12 cellular contexts compared by ENCODE assay signal in the genomic region with DNA sequence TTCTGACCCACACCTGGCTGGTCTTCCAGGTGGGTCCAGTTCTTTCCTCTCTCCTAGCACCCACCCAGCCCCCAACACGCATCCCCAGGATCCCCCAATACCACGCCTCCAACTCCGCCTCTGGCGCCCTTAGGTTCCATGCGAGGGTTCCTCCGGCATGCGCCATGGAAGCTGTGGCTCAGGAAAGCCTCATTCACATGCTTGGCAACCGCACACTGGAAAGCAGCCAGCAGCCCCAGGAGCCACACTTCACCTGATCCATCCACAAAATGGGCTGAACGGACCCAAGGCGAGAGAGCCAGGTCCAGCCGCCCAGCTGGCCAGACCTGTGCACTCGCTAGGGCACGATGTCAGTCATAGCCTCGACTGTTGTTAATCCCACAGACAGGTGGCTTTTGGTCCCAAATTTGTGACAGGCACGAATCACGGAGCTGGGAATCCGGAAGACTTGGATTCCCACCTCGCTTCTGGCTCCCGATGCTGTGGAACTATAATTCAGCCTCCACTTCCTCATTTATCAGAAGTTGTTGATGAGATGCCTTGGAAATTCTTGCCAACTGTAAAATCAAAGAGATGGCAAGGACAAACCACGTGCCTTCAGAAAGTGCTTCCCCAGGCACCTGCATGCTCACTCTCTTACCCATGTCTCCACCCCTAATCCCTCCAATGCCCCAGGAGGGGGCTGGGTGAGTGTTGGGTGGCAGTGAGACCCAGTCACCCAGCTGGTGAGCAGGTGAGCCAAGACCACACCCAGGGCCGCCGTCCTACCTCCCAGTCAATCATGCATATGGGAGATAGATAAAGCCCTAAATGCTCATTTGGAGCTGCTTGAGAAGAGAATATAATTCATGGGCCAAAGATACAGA.
DNase-seq lines count a peak whose midpoint lies in the region; ATAC-seq and TF ChIP-seq lines count a peak whose summit lies in the region.
"Had no signal": no experiment of that assay in that cellular context is flagged by ENCODE, and none has a peak within 500 bp of the region (broad histone marks: within the 10 kb centered on the region; RNA-seq: fewer than 3 reads in every experiment).

No MANE protein-coding gene starts in this region.

- 92% methylated on average over 22 of the region's 22 CpGs for WGBS in liver

- H3K27me3 ChIP-seq in liver (ENCODE audit: control insufficient read depth in 4 of 4, insufficient read depth in 4 of 4, low read length in 3 of 4) = no peaks in the 10 kb centered on the region
- H3K27me3 ChIP-seq in tibial artery = no peaks in the 10 kb centered on the region
- H3K27me3 ChIP-seq: SJCRH30 had no signal

- no peak for ATAC-seq in GM21367 (IDR thresholded peaks at IDR 0.05; ENCODE audit: unreplicated experiment)
- ATAC-seq in GM18511 (IDR thresholded peaks at IDR 0.05; ENCODE audit: unreplicated experiment) = no peak

- H3K36me3 ChIP-seq in liver (ENCODE audit: control insufficient read depth in 4 of 4, insufficient read depth in 3 of 4, low read depth in 1 of 4, low read length in 3 of 4) (no peaks in the 10 kb centered on the region), tibial artery (no peaks in the 10 kb centered on the region)
- H3K36me3 ChIP-seq: SJCRH30 had no signal

- H3K9me3 ChIP-seq in liver (ENCODE audit: control insufficient read depth in 4 of 4, low read length in 3 of 4) (no peaks in the 10 kb centered on the region), tibial artery (peaks cover 0 to 5% (median 0%) of the 10 kb centered on the region in 3 donors)
- H3K9me3 ChIP-seq: SJCRH30 had no signal

- no peak overlapping the region for H3K4me3 ChIP-seq in liver (ENCODE audit: low read depth in 1 of 3, low read length in 3 of 3)
- no peak overlapping the region for H3K4me3 ChIP-seq in tibial artery

- H3K27ac ChIP-seq in liver (ENCODE audit: low read depth in 1 of 2, low read length in 2 of 2) = peak overlapping the region; percentile 35 to 42
- H3K27ac ChIP-seq in tibial artery = peak overlapping the region; percentile 74 to 77

- intact Hi-C loops in tibial artery (cut with DNase I; ENCODE audit: low total_unique reads) = loop anchor here (10.0 kb wide), 1 partner anchor 217 kb away; a partner anchor contains a TSS

- H3K4me1 ChIP-seq in liver (ENCODE audit: control insufficient read depth in 4 of 4, insufficient read depth in 4 of 4, low read length in 3 of 4) (peaks cover 8 to 14% (median 9%) of the 10 kb centered on the region in 4 donors), tibial artery (peaks cover 0 to 36% (median 33%) of the 10 kb centered on the region in 4 donors)

- no peak for TF ChIP-seq RAD21 in liver (IDR thresholded peaks at IDR 0.05)

- no peak for TF ChIP-seq CTCF in liver (IDR thresholded peaks at IDR 0.05; ENCODE audit: low read depth, low read length, missing input control)
- TF ChIP-seq CTCF in tibial artery (IDR thresholded peaks at IDR 0.05) = no peak

- H3K9ac ChIP-seq in liver (ENCODE audit: low read depth in 1 of 2, low read length in 2 of 2) = no peak overlapping the region

- peak; percentile 42 for DNase-seq in MV-4-11 (lab: John Stamatoyannopoulos, UW)
- peak; percentile 67 for DNase-seq in RPMI8226
- DNase-seq in tibial artery = no peak
- DNase-seq in iPS-NIHi11 (ENCODE audit: low spot score) = no peak
- no peak for DNase-seq in activated gamma-delta T cell treated with Interleukin-2 at 50 U/mL for 16 hours
- DNase-seq: hippocampal formation; naive B cell; stimulated activated naive CD4-positive, alpha-beta T cell treated with Interleukin-2 at 50 U/mL for 16 hours had no signal

TF ChIP-seq in liver, 16 proteins besides CTCF, POLR2A, EP300 and RAD21:
- TF ChIP-seq FOXA2 (IDR thresholded peaks at IDR 0.05) = no peak
- no peak for TF ChIP-seq GABPA (IDR thresholded peaks at IDR 0.05 in 1 of 2, conservative IDR thresholded peaks at IDR 0.05 in 1 of 2)
- TF ChIP-seq HNF4A (conservative IDR thresholded peaks at IDR 0.05) = no peak
- TF ChIP-seq EGR1 (IDR thresholded peaks at IDR 0.05; ENCODE audit: low read depth in 2 of 2) = no peak
- no peak for TF ChIP-seq YY1 (IDR thresholded peaks at IDR 0.05)
- no peak for TF ChIP-seq JUND (IDR thresholded peaks at IDR 0.05)
- TF ChIP-seq, protein P1, sequence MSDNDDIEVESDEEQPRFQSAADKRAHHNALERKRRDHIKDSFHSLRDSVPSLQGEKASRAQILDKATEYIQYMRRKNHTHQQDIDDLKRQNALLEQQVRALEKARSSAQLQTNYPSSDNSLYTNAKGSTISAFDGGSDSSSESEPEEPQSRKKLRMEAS (IDR thresholded peaks at IDR 0.05) = no peak
- TF ChIP-seq NR2F2 (IDR thresholded peaks at IDR 0.05) = no peak
- no peak for TF ChIP-seq TAF1 (conservative IDR thresholded peaks at IDR 0.05)
- TF ChIP-seq HNF4G (IDR thresholded peaks at IDR 0.05) = no peak
- TF ChIP-seq, protein P2, sequence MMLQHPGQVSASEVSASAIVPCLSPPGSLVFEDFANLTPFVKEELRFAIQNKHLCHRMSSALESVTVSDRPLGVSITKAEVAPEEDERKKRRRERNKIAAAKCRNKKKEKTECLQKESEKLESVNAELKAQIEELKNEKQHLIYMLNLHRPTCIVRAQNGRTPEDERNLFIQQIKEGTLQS (IDR thresholded peaks at IDR 0.05) = no peak
- TF ChIP-seq RXRA (IDR thresholded peaks at IDR 0.05) = no peak
- TF ChIP-seq FOXA1 (IDR thresholded peaks at IDR 0.05) = no peak
- TF ChIP-seq, protein P3, sequence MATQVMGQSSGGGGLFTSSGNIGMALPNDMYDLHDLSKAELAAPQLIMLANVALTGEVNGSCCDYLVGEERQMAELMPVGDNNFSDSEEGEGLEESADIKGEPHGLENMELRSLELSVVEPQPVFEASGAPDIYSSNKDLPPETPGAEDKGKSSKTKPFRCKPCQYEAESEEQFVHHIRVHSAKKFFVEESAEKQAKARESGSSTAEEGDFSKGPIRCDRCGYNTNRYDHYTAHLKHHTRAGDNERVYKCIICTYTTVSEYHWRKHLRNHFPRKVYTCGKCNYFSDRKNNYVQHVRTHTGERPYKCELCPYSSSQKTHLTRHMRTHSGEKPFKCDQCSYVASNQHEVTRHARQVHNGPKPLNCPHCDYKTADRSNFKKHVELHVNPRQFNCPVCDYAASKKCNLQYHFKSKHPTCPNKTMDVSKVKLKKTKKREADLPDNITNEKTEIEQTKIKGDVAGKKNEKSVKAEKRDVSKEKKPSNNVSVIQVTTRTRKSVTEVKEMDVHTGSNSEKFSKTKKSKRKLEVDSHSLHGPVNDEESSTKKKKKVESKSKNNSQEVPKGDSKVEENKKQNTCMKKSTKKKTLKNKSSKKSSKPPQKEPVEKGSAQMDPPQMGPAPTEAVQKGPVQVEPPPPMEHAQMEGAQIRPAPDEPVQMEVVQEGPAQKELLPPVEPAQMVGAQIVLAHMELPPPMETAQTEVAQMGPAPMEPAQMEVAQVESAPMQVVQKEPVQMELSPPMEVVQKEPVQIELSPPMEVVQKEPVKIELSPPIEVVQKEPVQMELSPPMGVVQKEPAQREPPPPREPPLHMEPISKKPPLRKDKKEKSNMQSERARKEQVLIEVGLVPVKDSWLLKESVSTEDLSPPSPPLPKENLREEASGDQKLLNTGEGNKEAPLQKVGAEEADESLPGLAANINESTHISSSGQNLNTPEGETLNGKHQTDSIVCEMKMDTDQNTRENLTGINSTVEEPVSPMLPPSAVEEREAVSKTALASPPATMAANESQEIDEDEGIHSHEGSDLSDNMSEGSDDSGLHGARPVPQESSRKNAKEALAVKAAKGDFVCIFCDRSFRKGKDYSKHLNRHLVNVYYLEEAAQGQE (IDR thresholded peaks at IDR 0.05) = no peak
- no peak for TF ChIP-seq SP1 (IDR thresholded peaks at IDR 0.05)
- TF ChIP-seq, protein P4, sequence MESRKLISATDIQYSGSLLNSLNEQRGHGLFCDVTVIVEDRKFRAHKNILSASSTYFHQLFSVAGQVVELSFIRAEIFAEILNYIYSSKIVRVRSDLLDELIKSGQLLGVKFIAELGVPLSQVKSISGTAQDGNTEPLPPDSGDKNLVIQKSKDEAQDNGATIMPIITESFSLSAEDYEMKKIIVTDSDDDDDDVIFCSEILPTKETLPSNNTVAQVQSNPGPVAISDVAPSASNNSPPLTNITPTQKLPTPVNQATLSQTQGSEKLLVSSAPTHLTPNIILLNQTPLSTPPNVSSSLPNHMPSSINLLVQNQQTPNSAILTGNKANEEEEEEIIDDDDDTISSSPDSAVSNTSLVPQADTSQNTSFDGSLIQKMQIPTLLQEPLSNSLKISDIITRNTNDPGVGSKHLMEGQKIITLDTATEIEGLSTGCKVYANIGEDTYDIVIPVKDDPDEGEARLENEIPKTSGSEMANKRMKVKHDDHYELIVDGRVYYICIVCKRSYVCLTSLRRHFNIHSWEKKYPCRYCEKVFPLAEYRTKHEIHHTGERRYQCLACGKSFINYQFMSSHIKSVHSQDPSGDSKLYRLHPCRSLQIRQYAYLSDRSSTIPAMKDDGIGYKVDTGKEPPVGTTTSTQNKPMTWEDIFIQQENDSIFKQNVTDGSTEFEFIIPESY (IDR thresholded peaks at IDR 0.05) = no peak

Comparison
In these comparisons a context has a peak if more than half of its experiments do, and no peak if none do; other contexts are left out.
1. DNase-seq: peak in MV-4-11 (single experiment) and RPMI8226 (single experiment); none in tibial artery (0 of 2), iPS-NIHi11 (single experiment) and activated gamma-delta T cell treated with Interleukin-2 at 50 U/mL for 16 hours (single experiment).